ENCODE assay signal across 9 cellular contexts in the genomic region with DNA sequence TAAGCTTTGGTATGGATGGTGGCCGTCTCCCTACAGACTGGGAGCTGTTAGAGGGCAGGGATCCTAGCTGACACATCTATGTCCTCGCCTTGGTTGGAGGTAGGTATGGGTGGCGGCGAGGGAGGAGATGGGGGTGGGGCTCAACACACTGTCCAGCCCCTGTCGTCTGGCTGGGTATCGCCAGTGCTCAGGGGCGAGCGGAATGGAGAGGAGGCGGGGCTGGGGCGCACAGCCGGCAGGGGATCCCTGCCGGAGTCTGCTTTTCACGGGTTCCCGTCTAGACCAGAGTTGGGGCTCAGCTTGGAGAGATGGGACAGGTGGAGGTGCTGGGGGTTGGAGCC. TPM values are rescaled to one million over a fixed set of nuclear protein-coding genes. Genes with fewer than 3 reads are reported as not detected.
DNase-seq lines count a peak whose midpoint lies in the region; ATAC-seq and TF ChIP-seq lines count a peak whose summit lies in the region.
"Had no signal": no experiment of that assay in that cellular context is flagged by ENCODE, and none has a peak within 500 bp of the region (broad histone marks: within the 10 kb centered on the region; RNA-seq: fewer than 3 reads in every experiment).

No MANE protein-coding gene starts in this region.

- H3K9me3 Mint-ChIP-seq in progenitor cell of endocrine pancreas (ENCODE audit: low read depth): no peaks in the 10 kb centered on the region

- H3K4me3 Mint-ChIP-seq in progenitor cell of endocrine pancreas (ENCODE audit: low read depth): peak overlapping the region; percentile 69

- TF ChIP-seq CTCF in heart left ventricle (IDR thresholded peaks at IDR 0.05) (no peak), progenitor cell of endocrine pancreas (IDR thresholded peaks at IDR 0.05; ENCODE audit: unreplicated experiment) (no peak)

- TF ChIP-seq POLR2A in heart left ventricle (IDR thresholded peaks at IDR 0.05) (no peak), erythroblast (IDR thresholded peaks at IDR 0.05; ENCODE audit: low read length) (peak; percentile 18)

- H3K4me3 ChIP-seq in heart left ventricle: peak overlapping the region; percentile 32 to 62 (median 55)

- peak overlapping the region in 9 of 12 donors; percentile 47 to 91 (median 64) for H3K27ac ChIP-seq in heart left ventricle
- H3K27ac ChIP-seq: thyroid gland had no signal

- 17 to 48% (median 25%) methylated on average over 7 to 14 of the region's 14 CpGs for WGBS in heart left ventricle, 4 donors

- no peaks in the 10 kb centered on the region for H3K27me3 ChIP-seq in heart left ventricle
- H3K27me3 ChIP-seq: thyroid gland had no signal

- DNase-seq in heart left ventricle: peak in 1 of 5 donors; percentile 40
- DNase-seq in Right ventricle myocardium superior: no peak
- peak; percentile 25 for DNase-seq in SK-MEL-5 (ENCODE audit: low read depth, low spot score)
- DNase-seq in erythroblast (lab: John Stamatoyannopoulos, UW): peak in 1 of 2 experiments; percentile 49
- no peak for DNase-seq in progenitor cell of endocrine pancreas (ENCODE audit: low spot score, unreplicated experiment)
- no peak for DNase-seq in D341Med (ENCODE audit: low spot score)
- no peak for DNase-seq in NCI-H2029 (lab: John Stamatoyannopoulos, UW)

- in situ Hi-C loops in SK-MEL-5 (cut with HindIII; ENCODE audit: low pct_unique_long_range_greater_than_20kb, low sequenced_read_pairs): no loop called here

- H3K9me3 ChIP-seq in heart left ventricle: no peaks in the 10 kb centered on the region
- H3K9me3 ChIP-seq: thyroid gland had no signal

- ATAC-seq in heart left ventricle (no peak), Right ventricle myocardium superior (ENCODE audit: poor library complexity) (no peak), GM18517 (IDR thresholded peaks at IDR 0.05; ENCODE audit: unreplicated experiment) (no peak)

- no peaks in the 10 kb centered on the region for H3K36me3 ChIP-seq in heart left ventricle
- H3K36me3 ChIP-seq: thyroid gland had no signal

- H3K4me1 Mint-ChIP-seq in progenitor cell of endocrine pancreas (ENCODE audit: low read depth): peaks cover 30% of the 10 kb centered on the region

- no peaks in the 10 kb centered on the region for H3K36me3 Mint-ChIP-seq in progenitor cell of endocrine pancreas (ENCODE audit: insufficient read depth)

- peaks cover 0 to 54% (median 35%) of the 10 kb centered on the region in 12 donors for H3K4me1 ChIP-seq in heart left ventricle

- peak overlapping the region; percentile 24 for H3K27ac Mint-ChIP-seq in progenitor cell of endocrine pancreas

- intact Hi-C loops in heart left ventricle (cut with DNase I) (loop anchor here in 4 of 10 donors (1.0 to 5.0 kb wide), 5 partner anchors 18 to 126 kb away; partner anchors contain the start of gene ACVRL1 (in 1 of the 4)), Right ventricle myocardium superior (cut with DNase I) (loop anchor here (5.0 kb wide), 1 partner anchor 36 kb away; no protein-coding TSS in a partner anchor)

- peaks cover 16% of the 10 kb centered on the region for H3K27me3 Mint-ChIP-seq in progenitor cell of endocrine pancreas

RNA-seq across cellular contexts. Expression of gene TAMALIN, which starts 16.1 kb away (rescaled TPM):
- total RNA-seq in heart left ventricle (10 to 100 TPM; 12.9 to 38.0 (median 17.6) TPM), Right ventricle myocardium superior (19.8 TPM), progenitor cell of endocrine pancreas (12.5 and 15.5 TPM in 2 replicates)
- 10 to 100 TPM; 17.8 to 26.5 TPM for polyA plus RNA-seq in heart left ventricle
- total RNA-seq in SK-MEL-5 (2014; rRNA removed; shearing (Covaris generic)): 25.5 and 26.7 TPM in 2 replicates
- polyA plus RNA-seq in SK-MEL-5 (2015; cell fraction: cytosol; rRNA removed): 16.7 and 18.1 TPM in 2 replicates
- 22.3 and 27.8 TPM in 2 replicates for polyA plus RNA-seq in SK-MEL-5 (2015; cell fraction: nucleus; rRNA removed)

RNA-seq across cellular contexts. Expression of gene NR4A1, which starts 28.4 kb away (rescaled TPM):
- total RNA-seq in heart left ventricle (100 to 1,000 TPM in 2 of 9 donors, 10 to 100 TPM in 7; 22.0 to 140 (median 42.0) TPM), Right ventricle myocardium superior (46.1 TPM), progenitor cell of endocrine pancreas (21.7 and 22.8 TPM in 2 replicates)
- polyA plus RNA-seq in heart left ventricle: 10 to 100 TPM; 59.5 to 66.3 TPM
- 33.5 and 35.4 TPM in 2 replicates for total RNA-seq in SK-MEL-5 (2014; rRNA removed; shearing (Covaris generic))
- polyA plus RNA-seq in SK-MEL-5 (2015; cell fraction: cytosol; rRNA removed): 172 and 190 TPM in 2 replicates
- 199 and 239 TPM in 2 replicates for polyA plus RNA-seq in SK-MEL-5 (2015; cell fraction: nucleus; rRNA removed)

RNA-seq across cellular contexts. Expression of gene ATG101, which starts 47.0 kb away (rescaled TPM):
- total RNA-seq in heart left ventricle (10 to 100 TPM; 18.9 to 46.7 (median 24.1) TPM), Right ventricle myocardium superior (23.5 TPM), progenitor cell of endocrine pancreas (23.5 and 26.4 TPM in 2 replicates)
- 100 to 1,000 TPM in 1 of 2 donors, 10 to 100 TPM in 1; 22.1 to 108 TPM for polyA plus RNA-seq in heart left ventricle
- total RNA-seq in SK-MEL-5 (2014; rRNA removed; shearing (Covaris generic)): 90.4 and 104 TPM in 2 replicates
- 99.8 and 106 TPM in 2 replicates for polyA plus RNA-seq in SK-MEL-5 (2015; cell fraction: cytosol; rRNA removed)
- 62.6 and 65.9 TPM in 2 replicates for polyA plus RNA-seq in SK-MEL-5 (2015; cell fraction: nucleus; rRNA removed)

RNA-seq across cellular contexts. Expression of gene SMIM41, which starts 56.7 kb away (rescaled TPM):
- under 1 TPM in 3 of 9 donors, not detected in 6; 0.29 to 0.52 (median 0.32) TPM for total RNA-seq in heart left ventricle
- under 1 TPM; 0.08 to 0.65 TPM for polyA plus RNA-seq in heart left ventricle
- 0.35 TPM for total RNA-seq in Right ventricle myocardium superior
- total RNA-seq in SK-MEL-5 (2014; rRNA removed; shearing (Covaris generic)): not detected in 2 replicates
- polyA plus RNA-seq in SK-MEL-5 (2015; cell fraction: cytosol; rRNA removed): not detected in 2 replicates
- polyA plus RNA-seq in SK-MEL-5 (2015; cell fraction: nucleus; rRNA removed): not detected in 2 replicates
- not detected in 2 replicates for total RNA-seq in progenitor cell of endocrine pancreas
